1 cellular context compared by ENCODE assay signal in genomic region chr14:75342762-75343599, GRCh38.
TF ChIP-seq lines count a peak whose summit lies in the region.

No MANE protein-coding gene starts in this region.

TF ChIP-seq in HepG2, 621 proteins besides CTCF, POLR2A, EP300 and RAD21 (continued from another document):
- no peak for TF ChIP-seq AHDC1 (CRISPR knock-in tag; IDR thresholded peaks at IDR 0.05; ENCODE audit: borderline replicate concordance)
